In the genomic region with DNA sequence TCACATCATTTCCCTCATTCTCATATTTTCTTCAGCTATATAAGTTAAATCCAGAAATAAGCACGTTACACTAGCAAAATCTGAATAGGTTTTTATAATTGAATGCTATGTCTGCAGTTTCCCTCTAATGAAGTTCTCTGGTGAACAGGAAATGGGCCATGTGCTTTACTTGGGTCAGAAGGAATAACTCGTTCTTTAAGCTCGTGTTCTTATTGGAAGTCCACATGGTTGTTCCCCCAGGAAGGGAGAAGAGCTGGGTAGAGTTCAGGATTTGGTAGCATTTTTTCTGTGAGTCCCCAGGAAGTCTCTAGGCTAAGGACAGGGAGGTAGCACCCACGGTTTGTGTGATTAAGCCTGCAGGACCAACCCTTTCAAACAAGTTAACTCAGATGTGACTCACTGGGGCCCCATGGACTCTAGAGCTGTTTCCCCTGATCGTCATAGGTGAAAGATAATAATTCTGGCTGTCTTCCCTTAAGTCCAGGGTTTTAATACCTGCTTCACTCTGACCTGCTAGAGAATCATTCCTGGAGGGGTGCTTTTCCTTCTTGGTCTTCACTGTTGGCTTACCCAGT, we compare ENCODE assay signal across 8 cellular contexts. TPM values are rescaled to one million over a fixed set of nuclear protein-coding genes. Genes with fewer than 3 reads are reported as not detected.
DNase-seq lines count a peak whose midpoint lies in the region; ATAC-seq lines count a peak whose summit lies in the region.
"Had no signal": no experiment of that assay in that cellular context is flagged by ENCODE, and none has a peak within 500 bp of the region (broad histone marks: within the 10 kb centered on the region; RNA-seq: fewer than 3 reads in every experiment).

No MANE protein-coding gene starts in this region.

- no peak overlapping the region for H3K4me3 Mint-ChIP-seq in activated T-helper 2 cell treated with anti-CD3 and anti-CD28 coated beads, Interferon-gamma antibody, Interleukin-2, Interleukin-4, amounts not matched to agents 10 μg/mL and 5 μg/mL and 100 μg/mL, durations not matched to agents 14 hours and 24 hours and 36 hours (ENCODE audit: low read depth)
- no peak overlapping the region for H3K4me3 Mint-ChIP-seq in stimulated activated naive B cell treated with anti-CD40 and anti-IgM and Interleukin-4, amounts not matched to agents 10 μg/mL and 1 μg/mL and 100 μg/mL, for 72 hours

- peak overlapping the region; percentile 14 for H3K27ac Mint-ChIP-seq in activated T-helper 2 cell treated with anti-CD3 and anti-CD28 coated beads, Interferon-gamma antibody, Interleukin-2, Interleukin-4, amounts not matched to agents 10 μg/mL and 5 μg/mL and 100 μg/mL, durations not matched to agents 14 hours and 24 hours and 36 hours
- H3K27ac Mint-ChIP-seq in stimulated activated naive B cell treated with anti-CD40 and anti-IgM and Interleukin-4, amounts not matched to agents 10 μg/mL and 1 μg/mL and 100 μg/mL, for 72 hours, result no peak overlapping the region

- H3K27ac ChIP-seq in temporal lobe (ENCODE audit: low read depth, low read length), result peak overlapping the region; percentile 5

- peak; percentile 66 for DNase-seq in HT-29 (ENCODE audit: low spot score)
- DNase-seq in activated T-helper 2 cell treated with anti-CD3 and anti-CD28 coated beads, Interferon-gamma antibody, Interleukin-2, Interleukin-4, amounts not matched to agents 10 μg/mL and 5 μg/mL and 100 μg/mL, durations not matched to agents 14 hours and 24 hours and 36 hours (ENCODE audit: low spot score), result no peak
- peak; percentile 65 for DNase-seq in hepatic stellate cell (ENCODE audit: low spot score)
- DNase-seq in stimulated activated naive B cell treated with anti-CD40 and anti-IgM and Interleukin-4, amounts not matched to agents 10 μg/mL and 1 μg/mL and 100 μg/mL, for 72 hours, result no peak
- DNase-seq: activated naive CD4-positive, alpha-beta T cell had no signal

- H3K36me3 Mint-ChIP-seq in activated T-helper 2 cell treated with anti-CD3 and anti-CD28 coated beads, Interferon-gamma antibody, Interleukin-2, Interleukin-4, amounts not matched to agents 10 μg/mL and 5 μg/mL and 100 μg/mL, durations not matched to agents 14 hours and 24 hours and 36 hours (ENCODE audit: low read depth), result peaks cover 45% of the 10 kb centered on the region
- peaks cover 31 to 44% of the 10 kb centered on the region in 2 donors for H3K36me3 Mint-ChIP-seq in stimulated activated naive B cell treated with anti-CD40 and anti-IgM and Interleukin-4, amounts not matched to agents 10 μg/mL and 1 μg/mL and 100 μg/mL, for 72 hours

- no peak for ATAC-seq in GM19397 (IDR thresholded peaks at IDR 0.05; ENCODE audit: unreplicated experiment)
- ATAC-seq in stimulated activated naive B cell treated with anti-CD40 and anti-IgM and Interleukin-4, amounts not matched to agents 10 μg/mL and 1 μg/mL and 100 μg/mL, for 72 hours (replicated peaks), result no peak
- no peak for ATAC-seq in GM21825 (IDR thresholded peaks at IDR 0.05; ENCODE audit: unreplicated experiment)

- intact Hi-C loops in activated T-helper 2 cell treated with anti-CD3 and anti-CD28 coated beads, Interferon-gamma antibody, Interleukin-2, Interleukin-4, amounts not matched to agents 10 μg/mL and 5 μg/mL and 100 μg/mL, durations not matched to agents 14 hours and 24 hours and 36 hours (cut with micrococcal nuclease), result no loop called here

- H3K9me3 Mint-ChIP-seq in activated T-helper 2 cell treated with anti-CD3 and anti-CD28 coated beads, Interferon-gamma antibody, Interleukin-2, Interleukin-4, amounts not matched to agents 10 μg/mL and 5 μg/mL and 100 μg/mL, durations not matched to agents 14 hours and 24 hours and 36 hours, result no peaks in the 10 kb centered on the region
- H3K9me3 Mint-ChIP-seq in stimulated activated naive B cell treated with anti-CD40 and anti-IgM and Interleukin-4, amounts not matched to agents 10 μg/mL and 1 μg/mL and 100 μg/mL, for 72 hours, result no peaks in the 10 kb centered on the region

- no peaks in the 10 kb centered on the region for H3K27me3 Mint-ChIP-seq in activated T-helper 2 cell treated with anti-CD3 and anti-CD28 coated beads, Interferon-gamma antibody, Interleukin-2, Interleukin-4, amounts not matched to agents 10 μg/mL and 5 μg/mL and 100 μg/mL, durations not matched to agents 14 hours and 24 hours and 36 hours (ENCODE audit: low read depth)
- H3K27me3 Mint-ChIP-seq in stimulated activated naive B cell treated with anti-CD40 and anti-IgM and Interleukin-4, amounts not matched to agents 10 μg/mL and 1 μg/mL and 100 μg/mL, for 72 hours, result no peaks in the 10 kb centered on the region

- H3K4me1 Mint-ChIP-seq in activated T-helper 2 cell treated with anti-CD3 and anti-CD28 coated beads, Interferon-gamma antibody, Interleukin-2, Interleukin-4, amounts not matched to agents 10 μg/mL and 5 μg/mL and 100 μg/mL, durations not matched to agents 14 hours and 24 hours and 36 hours (ENCODE audit: low read depth), result peaks cover 27% of the 10 kb centered on the region
- H3K4me1 Mint-ChIP-seq in stimulated activated naive B cell treated with anti-CD40 and anti-IgM and Interleukin-4, amounts not matched to agents 10 μg/mL and 1 μg/mL and 100 μg/mL, for 72 hours, result peaks cover 42 to 51% of the 10 kb centered on the region in 2 donors

RNA-seq across cellular contexts. Expression of gene SAP30BP, which starts 16.4 kb away (rescaled TPM):
- total RNA-seq in HT-29 (2014; rRNA removed; shearing (Covaris generic)), result 53.8 and 56.1 TPM in 2 replicates
- total RNA-seq in activated T-helper 2 cell treated with anti-CD3 and anti-CD28 coated beads, Interferon-gamma antibody, Interleukin-2, Interleukin-4, amounts not matched to agents 10 μg/mL and 5 μg/mL and 100 μg/mL, durations not matched to agents 14 hours and 24 hours and 36 hours, result 97.6 and 101 TPM in 2 replicates
- total RNA-seq in temporal lobe, result 36.1 TPM

RNA-seq across cellular contexts. Expression of gene RECQL5, which starts 16.6 kb away (rescaled TPM):
- 56.7 and 64.6 TPM in 2 replicates for total RNA-seq in HT-29 (2014; rRNA removed; shearing (Covaris generic))
- 30.8 and 33.3 TPM in 2 replicates for total RNA-seq in activated T-helper 2 cell treated with anti-CD3 and anti-CD28 coated beads, Interferon-gamma antibody, Interleukin-2, Interleukin-4, amounts not matched to agents 10 μg/mL and 5 μg/mL and 100 μg/mL, durations not matched to agents 14 hours and 24 hours and 36 hours
- total RNA-seq in temporal lobe, result 6.6 TPM

RNA-seq across cellular contexts. Expression of gene ITGB4, which starts 37.7 kb away (rescaled TPM):
- 224 and 281 TPM in 2 replicates for total RNA-seq in HT-29 (2014; rRNA removed; shearing (Covaris generic))
- total RNA-seq in activated T-helper 2 cell treated with anti-CD3 and anti-CD28 coated beads, Interferon-gamma antibody, Interleukin-2, Interleukin-4, amounts not matched to agents 10 μg/mL and 5 μg/mL and 100 μg/mL, durations not matched to agents 14 hours and 24 hours and 36 hours, result 1.3 and 2.0 TPM in 2 replicates
- 3.7 TPM for total RNA-seq in temporal lobe

RNA-seq across cellular contexts. Expression of gene SMIM5, which starts 50.3 kb away (rescaled TPM):
- 16.4 and 16.7 TPM in 2 replicates for total RNA-seq in HT-29 (2014; rRNA removed; shearing (Covaris generic))
- total RNA-seq in activated T-helper 2 cell treated with anti-CD3 and anti-CD28 coated beads, Interferon-gamma antibody, Interleukin-2, Interleukin-4, amounts not matched to agents 10 μg/mL and 5 μg/mL and 100 μg/mL, durations not matched to agents 14 hours and 24 hours and 36 hours, result 0.09 and 0.16 TPM in 2 replicates
- total RNA-seq in temporal lobe, result 0.49 TPM

Comparison
In these comparisons a context has a peak if more than half of its experiments do, and no peak if none do; other contexts are left out.
1. DNase-seq: peak in HT-29 (single experiment) and hepatic stellate cell (single experiment); none in activated T-helper 2 cell treated with anti-CD3 and anti-CD28 coated beads, Interferon-gamma antibody, Interleukin-2, Interleukin-4, amounts not matched to agents 10 μg/mL and 5 μg/mL and 100 μg/mL, durations not matched to agents 14 hours and 24 hours and 36 hours (single experiment) and stimulated activated naive B cell treated with anti-CD40 and anti-IgM and Interleukin-4, amounts not matched to agents 10 μg/mL and 1 μg/mL and 100 μg/mL, for 72 hours (single experiment).
2. RNA of gene ITGB4, which starts 37.7 kb away (total RNA-seq): 224 to 281 TPM in HT-29; 3.7 TPM in temporal lobe (single experiment) and 1.3 to 2.0 TPM in activated T-helper 2 cell treated with anti-CD3 and anti-CD28 coated beads, Interferon-gamma antibody, Interleukin-2, Interleukin-4, amounts not matched to agents 10 μg/mL and 5 μg/mL and 100 μg/mL, durations not matched to agents 14 hours and 24 hours and 36 hours; every median in the first group is over 10 times any median in the second.